8 cellular contexts compared by ENCODE assay signal in genomic region chr3:48635222-48636021, GRCh38. TPM values are rescaled to one million over a fixed set of nuclear protein-coding genes. Genes with fewer than 3 reads are reported as not detected.
DNase-seq lines count a peak whose midpoint lies in the region; ATAC-seq lines count a peak whose summit lies in the region.

TSS of gene SLC26A6 (minus strand) at chr3:48635461. CDS start at chr3:48635393, 68 bp downstream.

- peak; percentile 95 for DNase-seq in COLO668 (lab: John Stamatoyannopoulos, UW; ENCODE audit: unreplicated experiment)
- DNase-seq in HS-5 (ENCODE audit: low read depth): peak; percentile 81
- peak; percentile 52 for DNase-seq in NK-92 (lab: John Stamatoyannopoulos, UW; ENCODE audit: unreplicated experiment)
- DNase-seq in activated CD8-positive, alpha-beta memory T cell treated with anti-CD3 and anti-CD28 coated beads for 1 hour (ENCODE audit: extremely low read depth in 1 of 2, low read depth in 1 of 2): peak; percentile 75 to 86
- DNase-seq in effector CD8-positive, alpha-beta T cell (lab: John Stamatoyannopoulos, UW): peak; percentile 88
- DNase-seq in lung microvascular endothelial cell (ENCODE audit: low read depth in 2 of 2): peak; percentile 96 to 97
- DNase-seq in stimulated activated CD4-positive, alpha-beta T cell treated with anti-CD3 and anti-CD28 coated beads, TNF-alpha, amount 100 ng/mL, for 48 hours (ENCODE audit: low read depth in 3 of 3): peak; percentile 89 to 94 (median 94)

- peak; percentile 71 for ATAC-seq in GM19468 (IDR thresholded peaks at IDR 0.05; ENCODE audit: extremely low read depth, unreplicated experiment)

RNA-seq across cellular contexts. Expression of gene SLC26A6, which starts in this region (rescaled TPM):
- total RNA-seq in lung microvascular endothelial cell: 8.3 and 9.7 TPM in 2 replicates

Comparison
In these comparisons a context has a peak if more than half of its experiments do, and no peak if none do; other contexts are left out.
1. Peak in every context shown above with its lines: DNase-seq and ATAC-seq.